11 cellular contexts compared by ENCODE assay signal in the genomic region with DNA sequence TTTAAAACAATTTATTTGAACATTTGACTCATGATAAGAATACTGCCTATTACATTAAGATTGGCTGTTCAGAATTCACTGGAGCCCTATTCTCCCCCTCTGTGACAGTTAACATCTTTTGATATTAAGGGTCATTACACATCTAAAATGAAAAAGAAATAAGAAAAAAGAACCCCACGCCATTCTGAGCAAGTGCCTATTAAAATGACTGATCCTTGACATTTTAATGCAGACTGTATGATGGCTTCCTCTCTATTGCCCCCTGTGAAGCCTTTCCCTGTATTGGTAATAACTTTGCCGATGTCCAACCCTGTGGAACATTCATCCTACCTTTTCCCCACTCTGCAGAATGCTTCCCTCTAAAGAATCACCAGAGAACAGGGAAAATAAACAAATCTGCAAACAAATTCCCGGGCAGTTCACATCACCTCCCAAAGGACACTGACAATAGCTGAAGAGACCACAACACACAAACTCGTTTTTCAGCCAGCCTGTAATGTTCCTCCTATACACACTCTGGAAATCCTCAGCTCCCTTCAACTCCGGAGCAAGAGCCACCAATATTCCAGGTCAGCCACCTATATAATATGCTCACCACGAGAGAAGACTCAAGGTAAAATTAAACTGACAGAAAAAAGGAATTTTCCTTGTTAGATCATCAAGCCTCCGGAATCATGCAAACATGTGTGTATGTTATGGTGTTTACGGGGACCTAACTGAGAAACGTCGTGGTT. TPM values are rescaled to one million over a fixed set of nuclear protein-coding genes. Genes with fewer than 3 reads are reported as not detected.
A peak's percentile ranks its signal among the peaks of the same experiment; 100 is the strongest.
DNase-seq lines count a peak whose midpoint lies in the region; TF ChIP-seq lines count a peak whose summit lies in the region.
"Had no signal": no experiment of that assay in that cellular context is flagged by ENCODE, and none has a peak within 500 bp of the region (broad histone marks: within the 10 kb centered on the region; RNA-seq: fewer than 3 reads in every experiment).

No MANE protein-coding gene starts in this region.

- peaks cover 6% of the 10 kb centered on the region for H3K36me3 Mint-ChIP-seq in activated naive CD4-positive, alpha-beta T cell treated with anti-CD3 and anti-CD28 coated beads, Interleukin-2, amount 50 U/mL, for 24 hours

- H3K4me1 Mint-ChIP-seq in activated naive CD4-positive, alpha-beta T cell treated with anti-CD3 and anti-CD28 coated beads, Interleukin-2, amount 50 U/mL, for 24 hours: peaks cover 80% of the 10 kb centered on the region

- peak overlapping the region; percentile 97 for H3K4me2 ChIP-seq in hepatocyte

- H4K20me1 ChIP-seq in hepatocyte (ENCODE audit: insufficient read depth, poor library complexity, severe bottlenecking): peaks cover 30% of the 10 kb centered on the region

- no peaks in the 10 kb centered on the region for H3K9me3 Mint-ChIP-seq in activated naive CD4-positive, alpha-beta T cell treated with anti-CD3 and anti-CD28 coated beads, Interleukin-2, amount 50 U/mL, for 24 hours

- H3K4me1 ChIP-seq in hepatocyte (ENCODE audit: insufficient read depth) (peaks cover 16% of the 10 kb centered on the region), thymus (ENCODE audit: control insufficient read depth, insufficient read depth, low read length) (peaks cover 22% of the 10 kb centered on the region)

- H3K9me3 ChIP-seq in WERI-Rb-1 (ENCODE audit: severe bottlenecking) (no peaks in the 10 kb centered on the region), hepatocyte (ENCODE audit: low read depth) (no peaks in the 10 kb centered on the region), thymus (ENCODE audit: control insufficient read depth) (no peaks in the 10 kb centered on the region)

- peak overlapping the region; percentile 88 for H3K27ac Mint-ChIP-seq in activated naive CD4-positive, alpha-beta T cell treated with anti-CD3 and anti-CD28 coated beads, Interleukin-2, amount 50 U/mL, for 24 hours

- H3K27ac ChIP-seq in WERI-Rb-1 (no peak overlapping the region), hepatocyte (no peak overlapping the region), thymus (ENCODE audit: low read depth) (no peak overlapping the region)

- TF ChIP-seq CTCF in WERI-Rb-1 (IDR thresholded peaks at IDR 0.05; ENCODE audit: low read depth, low read length) (no peak), hepatocyte (IDR thresholded peaks at IDR 0.05; ENCODE audit: poor library complexity) (no peak)

- H3K4me3 ChIP-seq in WERI-Rb-1 (ENCODE audit: low read depth, low read length) (peak overlapping the region; percentile 90; the same call in 1 of the 2 replicates), hepatocyte (peak overlapping the region; percentile 87), thymus (ENCODE audit: low read length) (peak overlapping the region; percentile 95)

- 57% methylated on average over 10 of the region's 10 CpGs for WGBS in hepatocyte (ENCODE audit: low lambda C conversion rate, missing lambda C conversion rate)
- WGBS in thymus: 46% methylated on average over 10 of the region's 10 CpGs

- peaks cover 48% of the 10 kb centered on the region for H3K79me2 ChIP-seq in hepatocyte

- H3K27me3 ChIP-seq in WERI-Rb-1 (ENCODE audit: insufficient read depth, low read depth, severe bottlenecking) (no peaks in the 10 kb centered on the region), hepatocyte (peaks cover 65% of the 10 kb centered on the region), thymus (ENCODE audit: control insufficient read depth, insufficient read depth) (no peaks in the 10 kb centered on the region)

- H3K36me3 ChIP-seq in WERI-Rb-1 (peaks cover 14% of the 10 kb centered on the region), hepatocyte (replicated peaks; ENCODE audit: insufficient read depth, low read depth) (no peaks in the 10 kb centered on the region), thymus (ENCODE audit: control insufficient read depth, insufficient read depth) (no peaks in the 10 kb centered on the region)

- H3K27me3 Mint-ChIP-seq in activated naive CD4-positive, alpha-beta T cell treated with anti-CD3 and anti-CD28 coated beads, Interleukin-2, amount 50 U/mL, for 24 hours: no peaks in the 10 kb centered on the region

- no peak overlapping the region for H2AFZ ChIP-seq in hepatocyte

- no peak for DNase-seq in activated naive CD4-positive, alpha-beta T cell treated with anti-CD3 and anti-CD28 coated beads, Interleukin-2, amount 50 U/mL, for 16 hours
- DNase-seq in WERI-Rb-1 (no peak), hepatocyte (ENCODE audit: low spot score) (no peak), GOT3 (lab: John Stamatoyannopoulos, UW) (no peak)
- DNase-seq in activated CD4-positive, CD25-positive, alpha-beta regulatory T cell (lab: John Stamatoyannopoulos, UW): no peak
- DNase-seq in activated CD4-positive, CD25-positive, alpha-beta regulatory T cell treated with anti-CD3 and anti-CD28 coated beads, Interleukin-2, amount 50 U/mL, for 72 hours: no peak
- DNase-seq: SHP77 treated with DMSO at 0.1 percent for 48 hours had no signal

- peak overlapping the region; percentile 98 for H3K4me3 Mint-ChIP-seq in activated naive CD4-positive, alpha-beta T cell treated with anti-CD3 and anti-CD28 coated beads, Interleukin-2, amount 50 U/mL, for 24 hours

- no peaks in the 10 kb centered on the region for H3K9me2 ChIP-seq in hepatocyte (replicated peaks; ENCODE audit: insufficient read depth)

RNA-seq across cellular contexts. Expression of a gene that starts 2.1 kb away (rescaled TPM):
- 9.9 and 11.6 TPM in 2 replicates for total RNA-seq in hepatocyte
- polyA plus RNA-seq in hepatocyte: 4.2 and 7.3 TPM in 2 replicates
- 14.7 TPM for polyA plus RNA-seq in thymus

RNA-seq across cellular contexts. Expression of a gene that starts 42.9 kb away (rescaled TPM):
- total RNA-seq in hepatocyte: not detected in 2 replicates
- polyA plus RNA-seq in hepatocyte (not detected in 2 replicates), thymus (1.5 TPM)
- total RNA-seq: Daoy, dermis microvascular lymphatic vessel endothelial cell had no signal
